ENCODE assay signal across 28 cellular contexts in the genomic region with DNA sequence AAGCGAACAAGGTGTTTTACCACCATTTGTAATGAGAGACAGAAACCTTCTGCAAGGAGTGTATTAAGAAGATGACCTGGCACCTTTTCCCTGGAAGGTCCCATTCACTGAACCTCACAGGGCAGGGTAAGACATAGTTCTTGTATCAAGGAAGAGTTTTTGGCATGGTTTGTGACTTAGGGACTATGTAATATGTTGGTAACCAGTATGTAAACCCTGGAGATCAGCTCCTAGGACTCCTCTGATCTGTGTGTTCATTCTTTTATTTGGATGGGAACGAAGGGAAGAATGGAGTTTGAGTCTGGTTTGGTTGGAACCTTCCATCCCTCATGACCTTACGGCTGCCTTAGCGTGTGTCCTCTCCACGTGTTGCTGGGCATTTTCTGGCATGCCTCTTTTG.
"Had no signal": no experiment of that assay in that cellular context is flagged by ENCODE, and none has a peak within 500 bp of the region (broad histone marks: within the 10 kb centered on the region; RNA-seq: fewer than 3 reads in every experiment).

No MANE protein-coding gene starts in this region.

- H3K27me3 ChIP-seq: colonic mucosa, dorsolateral prefrontal cortex, esophagus muscularis mucosa, esophagus squamous epithelium, gastrocnemius medialis, gastroesophageal sphincter, heart left ventricle, heart right ventricle had no signal

- H3K4me3 ChIP-seq: colonic mucosa, coronary artery, dorsolateral prefrontal cortex, esophagus muscularis mucosa, esophagus squamous epithelium, gastrocnemius medialis, gastroesophageal sphincter, heart left ventricle, heart right ventricle had no signal

- H3K27ac ChIP-seq: colonic mucosa, coronary artery, dorsolateral prefrontal cortex, epithelial cell of prostate, esophagus muscularis mucosa, esophagus squamous epithelium, foreskin keratinocyte, gastrocnemius medialis, gastroesophageal sphincter, heart left ventricle, heart right ventricle had no signal

- ATAC-seq: effector memory CD8-positive, alpha-beta T cell; esophagus mucosa; foreskin keratinocyte; gastrocnemius medialis; gastroesophageal sphincter; heart left ventricle; heart right ventricle had no signal

- H3K36me3 ChIP-seq: colonic mucosa, esophagus muscularis mucosa, esophagus squamous epithelium, gastrocnemius medialis, gastroesophageal sphincter, heart left ventricle, heart right ventricle had no signal

- DNase-seq: colonic mucosa; cortex of kidney; dermis blood vessel endothelial cell; dorsolateral prefrontal cortex; effector CD4-positive, alpha-beta T cell; effector CD8-positive, alpha-beta T cell; effector memory CD4-positive, alpha-beta T cell; effector memory CD8-positive, alpha-beta T cell; endodermal cell; erythroblast; esophagus squamous epithelium; foreskin fibroblast; foreskin keratinocyte; foreskin melanocyte; gastrocnemius medialis; glutamatergic neuron; head of caudate nucleus; heart left ventricle; heart right ventricle had no signal

- H3K9me3 ChIP-seq: colonic mucosa, esophagus muscularis mucosa, esophagus squamous epithelium, gastrocnemius medialis, gastroesophageal sphincter, heart left ventricle, heart right ventricle had no signal

- FAIRE-seq: colon, endometrium, endothelial cell of umbilical vein, frontal cortex had no signal

- H3K4me1 ChIP-seq: colonic mucosa, foreskin keratinocyte had no signal
